ENCODE assay signal across 11 cellular contexts in genomic region chr6:106083618-106084017, GRCh38. TPM values are rescaled to one million over a fixed set of nuclear protein-coding genes. Genes with fewer than 3 reads are reported as not detected.
DNase-seq lines count a peak whose midpoint lies in the region; ATAC-seq and TF ChIP-seq lines count a peak whose summit lies in the region.
"Had no signal": no experiment of that assay in that cellular context is flagged by ENCODE, and none has a peak within 500 bp of the region (broad histone marks: within the 10 kb centered on the region; RNA-seq: fewer than 3 reads in every experiment).

No MANE protein-coding gene starts in this region.

- TF ChIP-seq CTCF in GM20000 (IDR thresholded peaks at IDR 0.05; ENCODE audit: extremely low read depth, missing control alignments) (no peak), natural killer cell (IDR thresholded peaks at IDR 0.05) (no peak)

- POLR2A ChIA-PET in activated CD4-positive, alpha-beta T cell treated with anti-CD3 and anti-CD28 coated beads for 36 hours (lab: Charles Lee), result interaction anchor here (0.6 to 0.8 kb wide), 5 partner anchors 8 to 1880 kb away, joined by 3 to 8 read pairs (median 3); no protein-coding TSS in a partner anchor

- H3K9me3 Mint-ChIP-seq in activated CD4-positive, alpha-beta T cell treated with anti-CD3 and anti-CD28 coated beads for 36 hours (ENCODE audit: low read depth), result no peaks in the 10 kb centered on the region
- H3K9me3 Mint-ChIP-seq in activated T-helper 1 cell treated with anti-CD3 and anti-CD28 coated beads, Interleukin-12 subunit alpha, Interleukin-12 subunit beta, Interleukin-2, Interleukin-4 antibody, amounts not matched to agents 30 ng/mL and 10 ng/mL and 1 ng/mL, durations not matched to agents 14 hours and 24 hours and 36 hours, result no peaks in the 10 kb centered on the region
- no peaks in the 10 kb centered on the region for H3K9me3 Mint-ChIP-seq in natural killer cell
- no peaks in the 10 kb centered on the region for H3K9me3 Mint-ChIP-seq in activated T-helper 2 cell treated with anti-CD3 and anti-CD28 coated beads, Interferon-gamma antibody, Interleukin-2, Interleukin-4, amounts not matched to agents 10 μg/mL and 5 μg/mL and 100 μg/mL, durations not matched to agents 14 hours and 24 hours and 36 hours
- H3K9me3 Mint-ChIP-seq: activated naive CD4-positive, alpha-beta T cell treated with anti-CD3 and anti-CD28 coated beads, Interleukin-2, amount 50 U/mL, for 72 hours had no signal

- H3K36me3 Mint-ChIP-seq in activated CD4-positive, alpha-beta T cell treated with anti-CD3 and anti-CD28 coated beads for 36 hours (ENCODE audit: low read depth), result peaks cover 9% of the 10 kb centered on the region
- peaks cover 16% of the 10 kb centered on the region for H3K36me3 Mint-ChIP-seq in activated T-helper 1 cell treated with anti-CD3 and anti-CD28 coated beads, Interleukin-12 subunit alpha, Interleukin-12 subunit beta, Interleukin-2, Interleukin-4 antibody, amounts not matched to agents 30 ng/mL and 10 ng/mL and 1 ng/mL, durations not matched to agents 14 hours and 24 hours and 36 hours (ENCODE audit: low read depth)
- no peaks in the 10 kb centered on the region for H3K36me3 Mint-ChIP-seq in natural killer cell
- peaks cover 17% of the 10 kb centered on the region for H3K36me3 Mint-ChIP-seq in activated T-helper 2 cell treated with anti-CD3 and anti-CD28 coated beads, Interferon-gamma antibody, Interleukin-2, Interleukin-4, amounts not matched to agents 10 μg/mL and 5 μg/mL and 100 μg/mL, durations not matched to agents 14 hours and 24 hours and 36 hours (ENCODE audit: low read depth)
- H3K36me3 Mint-ChIP-seq: activated naive CD4-positive, alpha-beta T cell treated with anti-CD3 and anti-CD28 coated beads, Interleukin-2, amount 50 U/mL, for 72 hours had no signal

- no peak overlapping the region for H3K27ac Mint-ChIP-seq in activated CD4-positive, alpha-beta T cell treated with anti-CD3 and anti-CD28 coated beads for 36 hours
- H3K27ac Mint-ChIP-seq in activated T-helper 1 cell treated with anti-CD3 and anti-CD28 coated beads, Interleukin-12 subunit alpha, Interleukin-12 subunit beta, Interleukin-2, Interleukin-4 antibody, amounts not matched to agents 30 ng/mL and 10 ng/mL and 1 ng/mL, durations not matched to agents 14 hours and 24 hours and 36 hours, result peak overlapping the region; percentile 31
- peak overlapping the region; percentile 88 to 97 for H3K27ac Mint-ChIP-seq in natural killer cell
- no peak overlapping the region for H3K27ac Mint-ChIP-seq in activated T-helper 2 cell treated with anti-CD3 and anti-CD28 coated beads, Interferon-gamma antibody, Interleukin-2, Interleukin-4, amounts not matched to agents 10 μg/mL and 5 μg/mL and 100 μg/mL, durations not matched to agents 14 hours and 24 hours and 36 hours

- H3K27me3 Mint-ChIP-seq in activated CD4-positive, alpha-beta T cell treated with anti-CD3 and anti-CD28 coated beads for 36 hours, result peaks cover 34% of the 10 kb centered on the region
- peaks cover 7% of the 10 kb centered on the region for H3K27me3 Mint-ChIP-seq in activated T-helper 1 cell treated with anti-CD3 and anti-CD28 coated beads, Interleukin-12 subunit alpha, Interleukin-12 subunit beta, Interleukin-2, Interleukin-4 antibody, amounts not matched to agents 30 ng/mL and 10 ng/mL and 1 ng/mL, durations not matched to agents 14 hours and 24 hours and 36 hours (ENCODE audit: insufficient read depth)
- no peaks in the 10 kb centered on the region for H3K27me3 Mint-ChIP-seq in natural killer cell (ENCODE audit: low read depth in 2 of 2)
- peaks cover 6% of the 10 kb centered on the region for H3K27me3 Mint-ChIP-seq in activated T-helper 2 cell treated with anti-CD3 and anti-CD28 coated beads, Interferon-gamma antibody, Interleukin-2, Interleukin-4, amounts not matched to agents 10 μg/mL and 5 μg/mL and 100 μg/mL, durations not matched to agents 14 hours and 24 hours and 36 hours (ENCODE audit: low read depth)

- CTCF ChIA-PET in activated CD4-positive, alpha-beta T cell treated with anti-CD3 and anti-CD28 coated beads for 36 hours (lab: Charles Lee), result interaction anchor here (0.9 to 1.8 kb wide), 8 partner anchors 9 to 183 kb away, joined by 3 to 12 read pairs (median 4); no protein-coding TSS in a partner anchor

- ATAC-seq in activated CD4-positive, alpha-beta T cell treated with anti-CD3 and anti-CD28 coated beads for 36 hours, result peak; percentile 37
- ATAC-seq in natural killer cell (no peak), GM18502 (IDR thresholded peaks at IDR 0.05; ENCODE audit: poor library complexity, unreplicated experiment) (no peak)

- DNase-seq in activated CD4-positive, alpha-beta T cell treated with anti-CD3 and anti-CD28 coated beads for 36 hours, result no peak
- no peak for DNase-seq in activated CD4-positive, alpha-beta T cell treated with anti-CD3 and anti-CD28 coated beads for 1 hour
- DNase-seq in GM20000 (ENCODE audit: low spot score) (peak; percentile 22), natural killer cell (no peak), KG1 (lab: John Stamatoyannopoulos, UW) (no peak)
- no peak for DNase-seq in activated T-helper 1 cell treated with anti-CD3 and anti-CD28 coated beads, Interleukin-12 subunit alpha, Interleukin-12 subunit beta, Interleukin-2, Interleukin-4 antibody, amounts not matched to agents 30 ng/mL and 10 ng/mL and 1 ng/mL, durations not matched to agents 14 hours and 24 hours and 36 hours (ENCODE audit: low spot score)
- no peak for DNase-seq in activated T-helper 2 cell treated with anti-CD3 and anti-CD28 coated beads, Interferon-gamma antibody, Interleukin-2, Interleukin-4, amounts not matched to agents 10 μg/mL and 5 μg/mL and 100 μg/mL, durations not matched to agents 14 hours and 24 hours and 36 hours (ENCODE audit: low spot score)
- DNase-seq: NCI-H2081 treated with DMSO at 0.1 percent for 48 hours; NK-92 treated with Interleukin-12 subunit alpha and Interleukin-12 subunit beta, amount 100 ng/mL, for 24 hours had no signal

- H3K4me1 Mint-ChIP-seq in activated CD4-positive, alpha-beta T cell treated with anti-CD3 and anti-CD28 coated beads for 36 hours, result peaks cover 58% of the 10 kb centered on the region
- peaks cover 60% of the 10 kb centered on the region for H3K4me1 Mint-ChIP-seq in activated T-helper 1 cell treated with anti-CD3 and anti-CD28 coated beads, Interleukin-12 subunit alpha, Interleukin-12 subunit beta, Interleukin-2, Interleukin-4 antibody, amounts not matched to agents 30 ng/mL and 10 ng/mL and 1 ng/mL, durations not matched to agents 14 hours and 24 hours and 36 hours (ENCODE audit: low read depth)
- peaks cover 51 to 53% of the 10 kb centered on the region in 2 donors for H3K4me1 Mint-ChIP-seq in natural killer cell
- H3K4me1 Mint-ChIP-seq in activated T-helper 2 cell treated with anti-CD3 and anti-CD28 coated beads, Interferon-gamma antibody, Interleukin-2, Interleukin-4, amounts not matched to agents 10 μg/mL and 5 μg/mL and 100 μg/mL, durations not matched to agents 14 hours and 24 hours and 36 hours (ENCODE audit: low read depth), result peaks cover 54% of the 10 kb centered on the region

- H3K4me3 Mint-ChIP-seq in activated CD4-positive, alpha-beta T cell treated with anti-CD3 and anti-CD28 coated beads for 36 hours, result no peak overlapping the region
- H3K4me3 Mint-ChIP-seq in activated T-helper 1 cell treated with anti-CD3 and anti-CD28 coated beads, Interleukin-12 subunit alpha, Interleukin-12 subunit beta, Interleukin-2, Interleukin-4 antibody, amounts not matched to agents 30 ng/mL and 10 ng/mL and 1 ng/mL, durations not matched to agents 14 hours and 24 hours and 36 hours, result peak overlapping the region; percentile 43
- no peak overlapping the region for H3K4me3 Mint-ChIP-seq in natural killer cell
- no peak overlapping the region for H3K4me3 Mint-ChIP-seq in activated T-helper 2 cell treated with anti-CD3 and anti-CD28 coated beads, Interferon-gamma antibody, Interleukin-2, Interleukin-4, amounts not matched to agents 10 μg/mL and 5 μg/mL and 100 μg/mL, durations not matched to agents 14 hours and 24 hours and 36 hours (ENCODE audit: low read depth)

- intact Hi-C loops in activated CD4-positive, alpha-beta T cell treated with anti-CD3 and anti-CD28 coated beads for 36 hours (cut with DNase I, micrococcal nuclease), result loop anchor here (1.0 to 10.0 kb wide), 5 partner anchors 91 to 599 kb away; no protein-coding TSS in a partner anchor
- intact Hi-C loops in activated T-helper 1 cell treated with anti-CD3 and anti-CD28 coated beads, Interleukin-12 subunit alpha, Interleukin-12 subunit beta, Interleukin-2, Interleukin-4 antibody, amounts not matched to agents 30 ng/mL and 10 ng/mL and 1 ng/mL, durations not matched to agents 14 hours and 24 hours and 36 hours (cut with micrococcal nuclease), result no loop called here
- intact Hi-C loops in natural killer cell (cut with micrococcal nuclease), result no loop called here
- intact Hi-C loops in activated T-helper 2 cell treated with anti-CD3 and anti-CD28 coated beads, Interferon-gamma antibody, Interleukin-2, Interleukin-4, amounts not matched to agents 10 μg/mL and 5 μg/mL and 100 μg/mL, durations not matched to agents 14 hours and 24 hours and 36 hours (cut with micrococcal nuclease), result loop anchor here (1.0 to 5.0 kb wide), 3 partner anchors 57 to 436 kb away; no protein-coding TSS in a partner anchor

RNA-seq across cellular contexts. Expression of gene PRDM1, which starts 2.5 kb away (rescaled TPM):
- total RNA-seq in activated CD4-positive, alpha-beta T cell treated with anti-CD3 and anti-CD28 coated beads for 36 hours, result 10 to 100 TPM; 20.1 to 35.6 TPM
- total RNA-seq in activated T-helper 1 cell treated with anti-CD3 and anti-CD28 coated beads, Interleukin-12 subunit alpha, Interleukin-12 subunit beta, Interleukin-2, Interleukin-4 antibody, amounts not matched to agents 30 ng/mL and 10 ng/mL and 1 ng/mL, durations not matched to agents 14 hours and 24 hours and 36 hours, result 74.1 and 78.8 TPM in 2 replicates
- total RNA-seq in natural killer cell, result 100 to 1,000 TPM; 165 to 180 (median 177) TPM
- 49.1 and 52.3 TPM in 2 replicates for total RNA-seq in activated T-helper 2 cell treated with anti-CD3 and anti-CD28 coated beads, Interferon-gamma antibody, Interleukin-2, Interleukin-4, amounts not matched to agents 10 μg/mL and 5 μg/mL and 100 μg/mL, durations not matched to agents 14 hours and 24 hours and 36 hours

Comparison
In these comparisons a context has a peak if more than half of its experiments do, and no peak if none do; other contexts are left out.
1. H3K27ac Mint-ChIP-seq: peak in activated T-helper 1 cell treated with anti-CD3 and anti-CD28 coated beads, Interleukin-12 subunit alpha, Interleukin-12 subunit beta, Interleukin-2, Interleukin-4 antibody, amounts not matched to agents 30 ng/mL and 10 ng/mL and 1 ng/mL, durations not matched to agents 14 hours and 24 hours and 36 hours (single experiment) and natural killer cell (2 of 2); none in activated CD4-positive, alpha-beta T cell treated with anti-CD3 and anti-CD28 coated beads for 36 hours (single experiment) and activated T-helper 2 cell treated with anti-CD3 and anti-CD28 coated beads, Interferon-gamma antibody, Interleukin-2, Interleukin-4, amounts not matched to agents 10 μg/mL and 5 μg/mL and 100 μg/mL, durations not matched to agents 14 hours and 24 hours and 36 hours (single experiment).
2. intact Hi-C loops: an anchor here in activated CD4-positive, alpha-beta T cell treated with anti-CD3 and anti-CD28 coated beads for 36 hours (1.0 to 10.0 kb wide) and activated T-helper 2 cell treated with anti-CD3 and anti-CD28 coated beads, Interferon-gamma antibody, Interleukin-2, Interleukin-4, amounts not matched to agents 10 μg/mL and 5 μg/mL and 100 μg/mL, durations not matched to agents 14 hours and 24 hours and 36 hours (1.0 to 5.0 kb wide); none called in activated T-helper 1 cell treated with anti-CD3 and anti-CD28 coated beads, Interleukin-12 subunit alpha, Interleukin-12 subunit beta, Interleukin-2, Interleukin-4 antibody, amounts not matched to agents 30 ng/mL and 10 ng/mL and 1 ng/mL, durations not matched to agents 14 hours and 24 hours and 36 hours and natural killer cell.